In the genomic region with DNA sequence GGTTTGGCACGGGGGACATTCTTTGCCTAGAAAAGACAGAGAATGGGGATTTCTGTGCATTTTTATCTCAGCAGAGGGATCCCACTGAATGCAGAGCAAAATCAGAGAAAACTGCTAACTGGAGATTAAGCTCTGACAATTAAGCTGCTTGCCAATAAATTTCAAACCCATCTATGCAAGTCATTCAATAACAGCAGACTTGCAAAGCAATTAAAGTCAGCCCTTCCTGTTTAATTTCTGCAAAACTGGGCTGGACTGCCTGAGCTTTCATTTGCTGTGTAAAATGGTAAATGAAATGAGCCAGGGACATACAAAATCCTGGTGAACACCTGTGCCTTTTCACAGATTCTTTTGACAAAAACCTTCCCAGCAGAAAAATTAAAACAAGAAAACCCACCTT, we compare ENCODE assay signal across 19 cellular contexts.
A peak's percentile ranks its signal among the peaks of the same experiment; 100 is the strongest.
DNase-seq lines count a peak whose midpoint lies in the region; TF ChIP-seq lines count a peak whose summit lies in the region.
"Had no signal": no experiment of that assay in that cellular context is flagged by ENCODE, and none has a peak within 500 bp of the region (broad histone marks: within the 10 kb centered on the region; RNA-seq: fewer than 3 reads in every experiment).

No MANE protein-coding gene starts in this region.

- H3K4me1 Mint-ChIP-seq in nephron, result peaks cover 6% of the 10 kb centered on the region
- H3K4me1 Mint-ChIP-seq: CD4-positive, alpha-beta memory T cell had no signal

- no peaks in the 10 kb centered on the region for H3K27me3 Mint-ChIP-seq in nephron (ENCODE audit: low read depth)
- H3K27me3 Mint-ChIP-seq: CD4-positive, alpha-beta memory T cell had no signal

- no peak overlapping the region for H3K4me3 Mint-ChIP-seq in nephron
- H3K4me3 Mint-ChIP-seq: CD4-positive, alpha-beta memory T cell; T-helper 1 cell treated with Interleukin-12 subunit alpha and Interleukin-12 subunit beta and Interleukin-4 antibody, amounts not matched to agents 30 μg/mL and 1 μg/mL, for 36 hours had no signal

- no peak for TF ChIP-seq CTCF in nephron (IDR thresholded peaks at IDR 0.05; ENCODE audit: unreplicated experiment in 3 of 3)

- no peaks in the 10 kb centered on the region for H3K36me3 Mint-ChIP-seq in nephron (ENCODE audit: low read depth)
- H3K36me3 Mint-ChIP-seq: CD4-positive, alpha-beta memory T cell had no signal

- peak overlapping the region; percentile 37 to 70 (median 56) for H3K27ac Mint-ChIP-seq in nephron
- H3K27ac Mint-ChIP-seq: CD4-positive, alpha-beta memory T cell; T-helper 1 cell treated with Interleukin-12 subunit alpha and Interleukin-12 subunit beta and Interleukin-4 antibody, amounts not matched to agents 30 μg/mL and 1 μg/mL, for 36 hours had no signal

- peaks cover 7% of the 10 kb centered on the region for H3K9me3 Mint-ChIP-seq in nephron

- peak; percentile 0 for DNase-seq in NCI-H1694 (lab: John Stamatoyannopoulos, UW)
- no peak for DNase-seq in NCI-H1694 treated with DMSO at 0.1 percent for 48 hours (lab: John Stamatoyannopoulos, UW)
- DNase-seq in NCI-H1105 (lab: John Stamatoyannopoulos, UW), result peak; percentile 56
- DNase-seq in NCI-H69 (lab: John Stamatoyannopoulos, UW), result peak; percentile 90
- no peak for DNase-seq in effector CD4-positive, alpha-beta T cell
- no peak for DNase-seq in activated CD4-positive, CD25-positive, alpha-beta regulatory T cell (lab: John Stamatoyannopoulos, UW)
- DNase-seq in activated gamma-delta T cell treated with Interleukin-2 at 50 U/mL for 16 hours, result no peak
- DNase-seq: CD4-positive, alpha-beta memory T cell; DND-41; H7; Kasumi-1; MG63; NCI-H1048; NCI-H187 treated with DMSO at 0.1 percent for 48 hours; NCI-H2171 treated with DMSO at 0.1 percent for 48 hours; NCI-H526; Peyer's patch had no signal

Comparison
In these comparisons a context has a peak if more than half of its experiments do, and no peak if none do; other contexts are left out.
1. DNase-seq: peak in NCI-H1694 (single experiment), NCI-H1105 (single experiment) and NCI-H69 (single experiment); none in NCI-H1694 treated with DMSO at 0.1 percent for 48 hours (single experiment), effector CD4-positive, alpha-beta T cell (single experiment), activated CD4-positive, CD25-positive, alpha-beta regulatory T cell (0 of 4) and activated gamma-delta T cell treated with Interleukin-2 at 50 U/mL for 16 hours (single experiment).